In the genomic region with DNA sequence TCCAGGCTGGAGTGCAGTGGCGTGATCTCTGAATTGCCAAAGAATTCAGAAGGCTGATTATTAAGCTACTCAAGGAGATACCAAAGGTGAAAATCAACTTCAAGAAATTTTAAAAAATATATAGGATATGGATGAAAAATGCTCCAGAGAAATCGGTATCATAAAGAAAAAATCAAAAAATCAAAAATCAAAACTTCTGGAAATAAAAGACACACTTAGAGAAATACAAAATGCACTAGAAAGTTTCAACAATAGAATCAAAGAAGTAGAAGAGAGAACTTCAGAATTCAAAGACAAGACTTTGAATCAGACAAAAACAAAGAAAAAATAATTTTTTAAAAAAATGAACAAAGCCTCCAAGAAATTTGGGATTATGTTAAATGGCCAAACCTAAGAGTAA, we compare ENCODE assay signal across 26 cellular contexts.
"Had no signal": no experiment of that assay in that cellular context is flagged by ENCODE, and none has a peak within 500 bp of the region (broad histone marks: within the 10 kb centered on the region; RNA-seq: fewer than 3 reads in every experiment).

No MANE protein-coding gene starts in this region.

- H3K27ac ChIP-seq: esophagus muscularis mucosa, foreskin keratinocyte, heart right ventricle, neutrophil, prostate gland, right atrium auricular region, stomach, thyroid gland, vagina had no signal

- H3K27me3 ChIP-seq: esophagus muscularis mucosa, foreskin keratinocyte, heart right ventricle, neutrophil, right atrium auricular region, stomach, thyroid gland, vagina had no signal

- ATAC-seq: foreskin keratinocyte; heart right ventricle; natural killer cell treated with Interleukin-12 subunit alpha and Interleukin-12 subunit beta and Interleukin-15 and Interleukin-18, amount 100 ng/mL, for 72 hours; sciatic nerve; stimulated activated effector memory CD8-positive, alpha-beta T cell treated with anti-CD3 and anti-CD28 coated beads, Interleukin-12 subunit alpha, Interleukin-12 subunit beta, amount 100 ng/mL, for 72 hours had no signal

- H3K4me3 ChIP-seq: esophagus muscularis mucosa, heart right ventricle, lung, prostate gland, right atrium auricular region, stomach, thyroid gland, vagina had no signal

- H3K4me1 ChIP-seq: esophagus muscularis mucosa, foreskin keratinocyte, heart right ventricle, prostate gland, right atrium auricular region, stomach, thyroid gland, vagina had no signal

- H3K36me3 ChIP-seq: prostate gland had no signal

- FAIRE-seq: colon, endothelial cell of umbilical vein had no signal

- H3K9me3 ChIP-seq: neutrophil, prostate gland, thyroid gland had no signal

- DNase-seq: effector CD8-positive, alpha-beta T cell; endodermal cell; foreskin keratinocyte; glutamatergic neuron; heart right ventricle; hypothalamus; immature natural killer cell; islet precursor cell; naive B cell; stimulated activated CD4-positive, alpha-beta T cell treated with anti-CD3 and anti-CD28 coated beads, Interleukin-2, amount 100 ng/mL, for 24 hours; stimulated activated CD4-positive, alpha-beta T cell treated with anti-CD3 and anti-CD28 coated beads, Interleukin-4, amount 100 ng/mL, for 24 hours; stimulated activated naive CD4-positive, alpha-beta T cell treated with Interleukin-2 at 50 U/mL for 16 hours; stomach; thyroid gland; trophoblast cell had no signal
